Comparison of ENCODE assay signal across 8 cellular contexts in genomic region chr12:120688527-120689071, GRCh38. TPM values are rescaled to one million over a fixed set of nuclear protein-coding genes. Genes with fewer than 3 reads are reported as not detected.
DNase-seq lines count a peak whose midpoint lies in the region; ATAC-seq and TF ChIP-seq lines count a peak whose summit lies in the region.

No MANE protein-coding gene starts in this region.

- no peak for DNase-seq in CD8-positive, alpha-beta memory T cell
- peak; percentile 32 for DNase-seq in LHCN-M2 (ENCODE audit: low read depth)
- peak; percentile 57 for DNase-seq in astrocyte of the hippocampus (ENCODE audit: low read depth, low spot score)
- DNase-seq in lung (ENCODE audit: low spot score), result no peak
- no peak for DNase-seq in stimulated activated naive CD4-positive, alpha-beta T cell (lab: John Stamatoyannopoulos, UW)
- no peak for DNase-seq in middle frontal gyrus (ENCODE audit: extremely low spot score, low spot score)
- DNase-seq in activated effector memory CD4-positive, alpha-beta T cell treated with anti-CD3 and anti-CD28 coated beads, Interleukin-2, amount 50 U/mL, for 16 hours, result no peak

- peak overlapping the region; percentile 75 for H3K4me3 ChIP-seq in CD8-positive, alpha-beta memory T cell (ENCODE audit: low read length)
- H3K4me3 ChIP-seq in lung, result peak overlapping the region; percentile 89
- H3K4me3 ChIP-seq in urinary bladder (ENCODE audit: low read depth, low read length), result peak overlapping the region; percentile 89

- H3K36me3 ChIP-seq in CD8-positive, alpha-beta memory T cell (ENCODE audit: insufficient read depth, low read length), result peaks cover 8% of the 10 kb centered on the region
- H3K36me3 ChIP-seq in lung (ENCODE audit: control insufficient read depth in 2 of 2, insufficient read depth in 2 of 2, low read length in 2 of 2) (peaks cover 0 to 2% of the 10 kb centered on the region in 2 donors), urinary bladder (ENCODE audit: insufficient read depth) (no peaks in the 10 kb centered on the region)

- peak overlapping the region; percentile 73 for H3K27ac ChIP-seq in CD8-positive, alpha-beta memory T cell (ENCODE audit: low read depth, low read length)
- H3K27ac ChIP-seq in lung (ENCODE audit: low read depth in 1 of 2, low read length in 1 of 2), result peak overlapping the region; percentile 44 to 75
- H3K27ac ChIP-seq in urinary bladder (ENCODE audit: low read depth), result no peak overlapping the region

- no peaks in the 10 kb centered on the region for H3K9me3 ChIP-seq in CD8-positive, alpha-beta memory T cell (ENCODE audit: low read length)
- no peaks in the 10 kb centered on the region for H3K9me3 ChIP-seq in lung (ENCODE audit: control insufficient read depth in 2 of 2, insufficient read depth in 1 of 2, low read length in 1 of 2)

- peaks cover 0 to 2% of the 10 kb centered on the region in 2 donors for H3K27me3 Mint-ChIP-seq in CD8-positive, alpha-beta memory T cell

- H3K27ac Mint-ChIP-seq in CD8-positive, alpha-beta memory T cell, result peak overlapping the region in 6 of 8 donors; percentile 32 to 92 (median 84)

- no peak for TF ChIP-seq CTCF in lung (IDR thresholded peaks at IDR 0.05; ENCODE audit: control extremely low read depth, extremely low read depth)

- ATAC-seq in lung (ENCODE audit: insufficient read depth, low FRiP score), result no peak

- peaks cover 0 to 18% (median 2%) of the 10 kb centered on the region in 3 donors for H3K36me3 Mint-ChIP-seq in CD8-positive, alpha-beta memory T cell

- 9 to 11% methylated on average over 6 of the region's 6 CpGs for WGBS in lung, 2 donors
- WGBS in urinary bladder, result 8% methylated on average over 6 of the region's 6 CpGs

- H3K4me1 ChIP-seq in CD8-positive, alpha-beta memory T cell (ENCODE audit: insufficient read depth, low read length), result peaks cover 30% of the 10 kb centered on the region
- peaks cover 7 to 28% of the 10 kb centered on the region in 2 donors for H3K4me1 ChIP-seq in lung (ENCODE audit: control insufficient read depth in 2 of 2, insufficient read depth in 2 of 2, low read length in 2 of 2)
- H3K4me1 ChIP-seq in urinary bladder (ENCODE audit: insufficient read depth), result peaks cover 2% of the 10 kb centered on the region

- peak overlapping the region; percentile 86 to 94 (median 91) for H3K4me3 Mint-ChIP-seq in CD8-positive, alpha-beta memory T cell

- H3K9me3 Mint-ChIP-seq in CD8-positive, alpha-beta memory T cell, result no peaks in the 10 kb centered on the region

- H3K27me3 ChIP-seq in CD8-positive, alpha-beta memory T cell (ENCODE audit: insufficient read depth, low read length, poor library complexity, severe bottlenecking), result no peaks in the 10 kb centered on the region
- H3K27me3 ChIP-seq in lung (ENCODE audit: control insufficient read depth, insufficient read depth), result no peaks in the 10 kb centered on the region

- POLR2A ChIA-PET in CD8-positive, alpha-beta memory T cell (lab: Charles Lee), result no interaction called here

- H3K4me1 Mint-ChIP-seq in CD8-positive, alpha-beta memory T cell, result peaks cover 47 to 59% (median 52%) of the 10 kb centered on the region in 3 donors

- CTCF ChIA-PET in CD8-positive, alpha-beta memory T cell (lab: Charles Lee), result interaction anchor here (1.1 to 1.6 kb wide), 3 partner anchors 23 to 408 kb away, joined by 3 to 4 read pairs (median 4); no protein-coding TSS in a partner anchor

RNA-seq across cellular contexts. Expression of gene MLEC, which starts 1.6 kb away (rescaled TPM):
- total RNA-seq in CD8-positive, alpha-beta memory T cell, result 100 to 1,000 TPM; 130 to 143 TPM
- 74.9 TPM for polyA plus RNA-seq in CD8-positive, alpha-beta memory T cell
- total RNA-seq in LHCN-M2 (2014; rRNA removed) (139 and 140 TPM in 2 replicates), lung (100 to 1,000 TPM in 1 of 2 donors, 10 to 100 TPM in 1; 56.8 to 161 TPM), urinary bladder (89.5 TPM)
- 75.2 TPM for polyA plus RNA-seq in LHCN-M2 (2012)
- polyA plus RNA-seq in lung (10 to 100 TPM; 34.1 to 50.6 TPM), urinary bladder (54.6 TPM)

RNA-seq across cellular contexts. Expression of gene UNC119B, which starts 21.7 kb away (rescaled TPM):
- total RNA-seq in CD8-positive, alpha-beta memory T cell, result 10 to 100 TPM; 29.8 to 30.5 TPM
- polyA plus RNA-seq in CD8-positive, alpha-beta memory T cell, result 8.8 TPM
- total RNA-seq in LHCN-M2 (2014; rRNA removed) (16.2 and 18.7 TPM in 2 replicates), lung (10 to 100 TPM; 30.2 to 43.2 TPM), urinary bladder (17.5 TPM)
- 17.6 TPM for polyA plus RNA-seq in LHCN-M2 (2012)
- polyA plus RNA-seq in lung (10 to 100 TPM in 1 of 2 donors, 1 to 10 TPM in 1; 8.6 to 21.2 TPM), urinary bladder (24.8 TPM)

RNA-seq across cellular contexts. Expression of gene ACADS, which starts 37.0 kb away (rescaled TPM):
- total RNA-seq in CD8-positive, alpha-beta memory T cell, result 10 to 100 TPM; 11.2 to 12.1 TPM
- polyA plus RNA-seq in CD8-positive, alpha-beta memory T cell, result 19.7 TPM
- total RNA-seq in LHCN-M2 (2014; rRNA removed), result 15.5 and 16.9 TPM in 2 replicates
- polyA plus RNA-seq in LHCN-M2 (2012), result 7.8 TPM
- total RNA-seq in lung, result 10 to 100 TPM; 16.4 to 32.4 TPM
- 10 to 100 TPM; 22.3 to 31.6 TPM for polyA plus RNA-seq in lung
- 6.7 TPM for total RNA-seq in urinary bladder
- 35.6 TPM for polyA plus RNA-seq in urinary bladder

RNA-seq across cellular contexts. Expression of gene CABP1, which starts 48.2 kb away (rescaled TPM):
- total RNA-seq in CD8-positive, alpha-beta memory T cell, result under 1 TPM; 0.13 to 0.18 TPM
- polyA plus RNA-seq in CD8-positive, alpha-beta memory T cell, result not detected
- total RNA-seq in LHCN-M2 (2014; rRNA removed) (0.45 TPM in 1 of 2 replicates, not detected in the other), lung (under 1 TPM; 0.58 to 0.63 TPM), urinary bladder (4.9 TPM)
- 0.09 TPM for polyA plus RNA-seq in LHCN-M2 (2012)
- polyA plus RNA-seq in lung (under 1 TPM; 0.13 to 0.37 TPM), urinary bladder (10.4 TPM)

Comparison
In these comparisons a context has a peak if more than half of its experiments do, and no peak if none do; other contexts are left out.
1. DNase-seq: peak in LHCN-M2 (single experiment) and astrocyte of the hippocampus (single experiment); none in CD8-positive, alpha-beta memory T cell (0 of 5), lung (single experiment), stimulated activated naive CD4-positive, alpha-beta T cell (0 of 6), middle frontal gyrus (single experiment) and activated effector memory CD4-positive, alpha-beta T cell treated with anti-CD3 and anti-CD28 coated beads, Interleukin-2, amount 50 U/mL, for 16 hours (single experiment).
2. Peak in every context shown above with its lines, with median percentiles within 50 percentile points of each other: H3K4me3 ChIP-seq.